ENCODE assay signal across 1 cellular context in the genomic region with DNA sequence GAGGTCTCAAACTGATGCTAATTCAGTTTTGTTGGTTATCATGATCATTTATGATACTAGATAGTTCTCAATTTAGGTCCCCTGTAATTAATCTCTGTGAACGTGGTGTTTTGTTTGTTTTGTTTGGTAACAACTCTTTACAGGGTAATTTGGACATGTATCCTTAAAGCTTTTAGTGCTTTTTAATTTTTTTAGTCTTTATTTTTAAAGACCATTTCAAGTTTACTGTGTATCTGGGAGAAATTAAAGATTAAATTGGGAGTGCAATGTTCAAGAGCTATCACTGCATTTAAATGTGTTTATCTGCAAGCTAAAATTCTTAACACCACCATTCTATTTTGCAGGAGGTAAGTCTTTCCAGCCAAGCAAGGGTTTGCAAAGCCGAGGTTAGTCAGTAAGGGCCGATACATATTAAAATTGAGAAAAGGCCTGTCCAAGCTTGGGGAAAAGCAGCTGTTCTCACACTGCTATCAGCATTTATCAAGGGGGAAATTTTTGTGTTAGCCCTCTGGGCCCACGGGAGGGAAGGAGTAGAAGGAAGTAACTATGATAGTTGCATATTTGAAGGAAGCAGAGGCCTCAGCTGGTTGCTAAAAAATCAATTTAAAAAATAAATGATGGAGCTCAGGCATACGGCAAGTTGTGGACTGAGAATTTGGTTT.
TF ChIP-seq lines count a peak whose summit lies in the region.

No MANE protein-coding gene starts in this region.

TF ChIP-seq in HepG2, 621 proteins besides CTCF, POLR2A, EP300 and RAD21 (continued from another document and continues in another):
- TF ChIP-seq, protein P1, sequence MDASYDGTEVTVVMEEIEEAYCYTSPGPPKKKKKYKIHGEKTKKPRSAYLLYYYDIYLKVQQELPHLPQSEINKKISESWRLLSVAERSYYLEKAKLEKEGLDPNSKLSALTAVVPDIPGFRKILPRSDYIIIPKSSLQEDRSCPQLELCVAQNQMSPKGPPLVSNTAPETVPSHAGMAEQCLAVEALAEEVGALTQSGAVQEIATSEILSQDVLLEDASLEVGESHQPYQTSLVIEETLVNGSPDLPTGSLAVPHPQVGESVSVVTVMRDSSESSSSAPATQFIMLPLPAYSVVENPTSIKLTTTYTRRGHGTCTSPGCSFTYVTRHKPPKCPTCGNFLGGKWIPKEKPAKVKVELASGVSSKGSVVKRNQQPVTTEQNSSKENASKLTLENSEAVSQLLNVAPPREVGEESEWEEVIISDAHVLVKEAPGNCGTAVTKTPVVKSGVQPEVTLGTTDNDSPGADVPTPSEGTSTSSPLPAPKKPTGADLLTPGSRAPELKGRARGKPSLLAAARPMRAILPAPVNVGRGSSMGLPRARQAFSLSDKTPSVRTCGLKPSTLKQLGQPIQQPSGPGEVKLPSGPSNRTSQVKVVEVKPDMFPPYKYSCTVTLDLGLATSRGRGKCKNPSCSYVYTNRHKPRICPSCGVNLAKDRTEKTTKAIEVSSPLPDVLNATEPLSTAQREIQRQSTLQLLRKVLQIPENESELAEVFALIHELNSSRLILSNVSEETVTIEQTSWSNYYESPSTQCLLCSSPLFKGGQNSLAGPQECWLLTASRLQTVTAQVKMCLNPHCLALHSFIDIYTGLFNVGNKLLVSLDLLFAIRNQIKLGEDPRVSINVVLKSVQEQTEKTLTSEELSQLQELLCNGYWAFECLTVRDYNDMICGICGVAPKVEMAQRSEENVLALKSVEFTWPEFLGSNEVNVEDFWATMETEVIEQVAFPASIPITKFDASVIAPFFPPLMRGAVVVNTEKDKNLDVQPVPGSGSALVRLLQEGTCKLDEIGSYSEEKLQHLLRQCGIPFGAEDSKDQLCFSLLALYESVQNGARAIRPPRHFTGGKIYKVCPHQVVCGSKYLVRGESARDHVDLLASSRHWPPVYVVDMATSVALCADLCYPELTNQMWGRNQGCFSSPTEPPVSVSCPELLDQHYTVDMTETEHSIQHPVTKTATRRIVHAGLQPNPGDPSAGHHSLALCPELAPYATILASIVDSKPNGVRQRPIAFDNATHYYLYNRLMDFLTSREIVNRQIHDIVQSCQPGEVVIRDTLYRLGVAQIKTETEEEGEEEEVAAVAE (CRISPR knock-in tag; IDR thresholded peaks at IDR 0.05; ENCODE audit: borderline replicate concordance), result no peak
- no peak for TF ChIP-seq ZNF878 (CRISPR knock-in tag; IDR thresholded peaks at IDR 0.05)
- TF ChIP-seq ZNF746 (CRISPR knock-in tag; IDR thresholded peaks at IDR 0.05), result no peak
- TF ChIP-seq SP140L (CRISPR knock-in tag; IDR thresholded peaks at IDR 0.05; ENCODE audit: borderline replicate concordance), result no peak
- no peak for TF ChIP-seq SYNCRIP (IDR thresholded peaks at IDR 0.05; ENCODE audit: insufficient read depth, low read depth, low read length)
- TF ChIP-seq, protein P2, sequence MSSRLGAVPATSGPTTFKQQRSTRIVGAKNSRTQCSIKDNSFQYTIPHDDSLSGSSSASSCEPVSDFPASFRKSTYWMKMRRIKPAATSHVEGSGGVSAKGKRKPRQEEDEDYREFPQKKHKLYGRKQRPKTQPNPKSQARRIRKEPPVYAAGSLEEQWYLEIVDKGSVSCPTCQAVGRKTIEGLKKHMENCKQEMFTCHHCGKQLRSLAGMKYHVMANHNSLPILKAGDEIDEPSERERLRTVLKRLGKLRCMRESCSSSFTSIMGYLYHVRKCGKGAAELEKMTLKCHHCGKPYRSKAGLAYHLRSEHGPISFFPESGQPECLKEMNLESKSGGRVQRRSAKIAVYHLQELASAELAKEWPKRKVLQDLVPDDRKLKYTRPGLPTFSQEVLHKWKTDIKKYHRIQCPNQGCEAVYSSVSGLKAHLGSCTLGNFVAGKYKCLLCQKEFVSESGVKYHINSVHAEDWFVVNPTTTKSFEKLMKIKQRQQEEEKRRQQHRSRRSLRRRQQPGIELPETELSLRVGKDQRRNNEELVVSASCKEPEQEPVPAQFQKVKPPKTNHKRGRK (CRISPR knock-in tag; IDR thresholded peaks at IDR 0.05), result no peak
- no peak; the same call in 1 of the 2 replicates for TF ChIP-seq CHD4 (IDR thresholded peaks at IDR 0.05; ENCODE audit: borderline replicate concordance, low read length)
- TF ChIP-seq AGO2 (optimal IDR thresholded peaks at IDR 0.05; ENCODE audit: low read depth, low read length), result no peak
- TF ChIP-seq RFX3 (CRISPR knock-in tag; IDR thresholded peaks at IDR 0.05), result no peak
- no peak for TF ChIP-seq BRCA1 (CRISPR knock-in tag; IDR thresholded peaks at IDR 0.05)
- TF ChIP-seq, protein P3, sequence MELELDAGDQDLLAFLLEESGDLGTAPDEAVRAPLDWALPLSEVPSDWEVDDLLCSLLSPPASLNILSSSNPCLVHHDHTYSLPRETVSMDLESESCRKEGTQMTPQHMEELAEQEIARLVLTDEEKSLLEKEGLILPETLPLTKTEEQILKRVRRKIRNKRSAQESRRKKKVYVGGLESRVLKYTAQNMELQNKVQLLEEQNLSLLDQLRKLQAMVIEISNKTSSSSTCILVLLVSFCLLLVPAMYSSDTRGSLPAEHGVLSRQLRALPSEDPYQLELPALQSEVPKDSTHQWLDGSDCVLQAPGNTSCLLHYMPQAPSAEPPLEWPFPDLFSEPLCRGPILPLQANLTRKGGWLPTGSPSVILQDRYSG (CRISPR knock-in tag; IDR thresholded peaks at IDR 0.05), result no peak
- no peak; the same call in 1 of the 2 replicates for TF ChIP-seq ELF4 (CRISPR knock-in tag; IDR thresholded peaks at IDR 0.05; ENCODE audit: borderline replicate concordance)
- no peak for TF ChIP-seq HES4 (CRISPR knock-in tag; IDR thresholded peaks at IDR 0.05; ENCODE audit: borderline replicate concordance)
- TF ChIP-seq MAF1 (CRISPR knock-in tag; IDR thresholded peaks at IDR 0.05; ENCODE audit: borderline replicate concordance), result no peak
- TF ChIP-seq, protein P4, sequence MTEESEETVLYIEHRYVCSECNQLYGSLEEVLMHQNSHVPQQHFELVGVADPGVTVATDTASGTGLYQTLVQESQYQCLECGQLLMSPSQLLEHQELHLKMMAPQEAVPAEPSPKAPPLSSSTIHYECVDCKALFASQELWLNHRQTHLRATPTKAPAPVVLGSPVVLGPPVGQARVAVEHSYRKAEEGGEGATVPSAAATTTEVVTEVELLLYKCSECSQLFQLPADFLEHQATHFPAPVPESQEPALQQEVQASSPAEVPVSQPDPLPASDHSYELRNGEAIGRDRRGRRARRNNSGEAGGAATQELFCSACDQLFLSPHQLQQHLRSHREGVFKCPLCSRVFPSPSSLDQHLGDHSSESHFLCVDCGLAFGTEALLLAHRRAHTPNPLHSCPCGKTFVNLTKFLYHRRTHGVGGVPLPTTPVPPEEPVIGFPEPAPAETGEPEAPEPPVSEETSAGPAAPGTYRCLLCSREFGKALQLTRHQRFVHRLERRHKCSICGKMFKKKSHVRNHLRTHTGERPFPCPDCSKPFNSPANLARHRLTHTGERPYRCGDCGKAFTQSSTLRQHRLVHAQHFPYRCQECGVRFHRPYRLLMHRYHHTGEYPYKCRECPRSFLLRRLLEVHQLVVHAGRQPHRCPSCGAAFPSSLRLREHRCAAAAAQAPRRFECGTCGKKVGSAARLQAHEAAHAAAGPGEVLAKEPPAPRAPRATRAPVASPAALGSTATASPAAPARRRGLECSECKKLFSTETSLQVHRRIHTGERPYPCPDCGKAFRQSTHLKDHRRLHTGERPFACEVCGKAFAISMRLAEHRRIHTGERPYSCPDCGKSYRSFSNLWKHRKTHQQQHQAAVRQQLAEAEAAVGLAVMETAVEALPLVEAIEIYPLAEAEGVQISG (CRISPR knock-in tag; IDR thresholded peaks at IDR 0.05), result no peak
- TF ChIP-seq ZZZ3 (CRISPR knock-in tag; IDR thresholded peaks at IDR 0.05; ENCODE audit: borderline replicate concordance), result 0 out of 2 replicates have a peak, but pooled peaks have one; percentile 31
- TF ChIP-seq, protein P5, sequence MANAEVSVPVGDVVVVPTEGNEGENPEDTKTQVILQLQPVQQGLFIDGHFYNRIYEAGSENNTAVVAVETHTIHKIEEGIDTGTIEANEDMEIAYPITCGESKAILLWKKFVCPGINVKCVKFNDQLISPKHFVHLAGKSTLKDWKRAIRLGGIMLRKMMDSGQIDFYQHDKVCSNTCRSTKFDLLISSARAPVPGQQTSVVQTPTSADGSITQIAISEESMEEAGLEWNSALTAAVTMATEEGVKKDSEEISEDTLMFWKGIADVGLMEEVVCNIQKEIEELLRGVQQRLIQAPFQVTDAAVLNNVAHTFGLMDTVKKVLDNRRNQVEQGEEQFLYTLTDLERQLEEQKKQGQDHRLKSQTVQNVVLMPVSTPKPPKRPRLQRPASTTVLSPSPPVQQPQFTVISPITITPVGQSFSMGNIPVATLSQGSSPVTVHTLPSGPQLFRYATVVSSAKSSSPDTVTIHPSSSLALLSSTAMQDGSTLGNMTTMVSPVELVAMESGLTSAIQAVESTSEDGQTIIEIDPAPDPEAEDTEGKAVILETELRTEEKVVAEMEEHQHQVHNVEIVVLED (CRISPR knock-in tag; IDR thresholded peaks at IDR 0.05; ENCODE audit: borderline replicate concordance), result no peak
- TF ChIP-seq CEBPB (IDR thresholded peaks at IDR 0.05; ENCODE audit: borderline replicate concordance, low read depth, low read length), result no peak
- TF ChIP-seq PAWR (CRISPR knock-in tag; IDR thresholded peaks at IDR 0.05; ENCODE audit: borderline replicate concordance), result 0 out of 2 replicates have a peak, but pooled peaks have one; percentile 71
- no peak for TF ChIP-seq ZNF451 (CRISPR knock-in tag; IDR thresholded peaks at IDR 0.05)
- no peak for TF ChIP-seq MZF1 (CRISPR knock-in tag; IDR thresholded peaks at IDR 0.05; ENCODE audit: borderline replicate concordance)
- no peak for TF ChIP-seq U2AF1 (optimal IDR thresholded peaks at IDR 0.05; ENCODE audit: low read depth, low read length)
- TF ChIP-seq ZNF549 (CRISPR knock-in tag; IDR thresholded peaks at IDR 0.05), result no peak
- no peak for TF ChIP-seq ZNF678 (CRISPR knock-in tag; IDR thresholded peaks at IDR 0.05)
- TF ChIP-seq SP5 (CRISPR knock-in tag; IDR thresholded peaks at IDR 0.05; ENCODE audit: borderline replicate concordance, low read depth), result no peak
- no peak for TF ChIP-seq POGZ (CRISPR knock-in tag; IDR thresholded peaks at IDR 0.05)
- no peak for TF ChIP-seq HOXA7 (CRISPR knock-in tag; IDR thresholded peaks at IDR 0.05)
- TF ChIP-seq FOXJ3 (CRISPR knock-in tag; IDR thresholded peaks at IDR 0.05; ENCODE audit: borderline replicate concordance), result no peak
- no peak for TF ChIP-seq YY1 (IDR thresholded peaks at IDR 0.05; ENCODE audit: insufficient read depth, insufficient replicate concordance, low read depth, low read length)
- no peak for TF ChIP-seq MED13 (CRISPR knock-in tag; IDR thresholded peaks at IDR 0.05)
- TF ChIP-seq ZNF230 (CRISPR knock-in tag; IDR thresholded peaks at IDR 0.05), result 0 out of 2 replicates have a peak, but pooled peaks have one; percentile 69
- TF ChIP-seq CBFB (CRISPR knock-in tag; IDR thresholded peaks at IDR 0.05), result no peak
- TF ChIP-seq, protein P6, sequence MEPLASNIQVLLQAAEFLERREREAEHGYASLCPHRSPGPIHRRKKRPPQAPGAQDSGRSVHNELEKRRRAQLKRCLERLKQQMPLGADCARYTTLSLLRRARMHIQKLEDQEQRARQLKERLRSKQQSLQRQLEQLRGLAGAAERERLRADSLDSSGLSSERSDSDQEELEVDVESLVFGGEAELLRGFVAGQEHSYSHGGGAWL (CRISPR knock-in tag; IDR thresholded peaks at IDR 0.05), result no peak
- no peak; the same call in 1 of the 2 replicates for TF ChIP-seq ZNF782 (CRISPR knock-in tag; IDR thresholded peaks at IDR 0.05; ENCODE audit: borderline replicate concordance)
- TF ChIP-seq, protein P7, sequence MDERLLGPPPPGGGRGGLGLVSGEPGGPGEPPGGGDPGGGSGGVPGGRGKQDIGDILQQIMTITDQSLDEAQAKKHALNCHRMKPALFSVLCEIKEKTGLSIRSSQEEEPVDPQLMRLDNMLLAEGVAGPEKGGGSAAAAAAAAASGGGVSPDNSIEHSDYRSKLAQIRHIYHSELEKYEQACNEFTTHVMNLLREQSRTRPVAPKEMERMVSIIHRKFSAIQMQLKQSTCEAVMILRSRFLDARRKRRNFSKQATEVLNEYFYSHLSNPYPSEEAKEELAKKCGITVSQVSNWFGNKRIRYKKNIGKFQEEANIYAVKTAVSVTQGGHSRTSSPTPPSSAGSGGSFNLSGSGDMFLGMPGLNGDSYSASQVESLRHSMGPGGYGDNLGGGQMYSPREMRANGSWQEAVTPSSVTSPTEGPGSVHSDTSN (CRISPR knock-in tag; IDR thresholded peaks at IDR 0.05), result no peak; the same call in 1 of the 2 replicates
- TF ChIP-seq ZFX (CRISPR knock-in tag; IDR thresholded peaks at IDR 0.05; ENCODE audit: low read depth), result peak; percentile 22; the same call in 1 of the 2 replicates
- TF ChIP-seq, protein P8, sequence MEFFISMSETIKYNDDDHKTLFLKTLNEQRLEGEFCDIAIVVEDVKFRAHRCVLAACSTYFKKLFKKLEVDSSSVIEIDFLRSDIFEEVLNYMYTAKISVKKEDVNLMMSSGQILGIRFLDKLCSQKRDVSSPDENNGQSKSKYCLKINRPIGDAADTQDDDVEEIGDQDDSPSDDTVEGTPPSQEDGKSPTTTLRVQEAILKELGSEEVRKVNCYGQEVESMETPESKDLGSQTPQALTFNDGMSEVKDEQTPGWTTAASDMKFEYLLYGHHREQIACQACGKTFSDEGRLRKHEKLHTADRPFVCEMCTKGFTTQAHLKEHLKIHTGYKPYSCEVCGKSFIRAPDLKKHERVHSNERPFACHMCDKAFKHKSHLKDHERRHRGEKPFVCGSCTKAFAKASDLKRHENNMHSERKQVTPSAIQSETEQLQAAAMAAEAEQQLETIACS (CRISPR knock-in tag; IDR thresholded peaks at IDR 0.05), result 0 out of 2 replicates have a peak, but pooled peaks have one; percentile 8
- TF ChIP-seq ERF (CRISPR knock-in tag; IDR thresholded peaks at IDR 0.05), result no peak
- TF ChIP-seq ZNF430 (CRISPR knock-in tag; IDR thresholded peaks at IDR 0.05), result 0 out of 2 replicates have a peak, but pooled peaks have one; percentile 21
- peak; percentile 60; the same call in 1 of the 2 replicates for TF ChIP-seq ZBTB3 (CRISPR knock-in tag; IDR thresholded peaks at IDR 0.05; ENCODE audit: borderline replicate concordance, low read depth)
- no peak for TF ChIP-seq AGO1 (IDR thresholded peaks at IDR 0.05; ENCODE audit: low read depth, low read length, poor library complexity, severe bottlenecking)
- TF ChIP-seq TOE1 (CRISPR knock-in tag; IDR thresholded peaks at IDR 0.05), result no peak
- no peak for TF ChIP-seq RXRA (CRISPR knock-in tag; IDR thresholded peaks at IDR 0.05)
- TF ChIP-seq GFI1 (CRISPR knock-in tag; IDR thresholded peaks at IDR 0.05; ENCODE audit: borderline replicate concordance), result no peak
- no peak for TF ChIP-seq SCMH1 (CRISPR knock-in tag; IDR thresholded peaks at IDR 0.05; ENCODE audit: borderline replicate concordance)
- no peak for TF ChIP-seq PHF8 (CRISPR knock-in tag; IDR thresholded peaks at IDR 0.05)
- 0 out of 2 replicates have a peak, but pooled peaks have one; percentile 9 for TF ChIP-seq ZNF33A (CRISPR knock-in tag; IDR thresholded peaks at IDR 0.05; ENCODE audit: borderline replicate concordance)
- TF ChIP-seq RARA (CRISPR knock-in tag; IDR thresholded peaks at IDR 0.05), result no peak
